24 cellular contexts compared by ENCODE assay signal in genomic region chr18:73121207-73121606, GRCh38.
"Had no signal": no experiment of that assay in that cellular context is flagged by ENCODE, and none has a peak within 500 bp of the region (broad histone marks: within the 10 kb centered on the region; RNA-seq: fewer than 3 reads in every experiment).

No MANE protein-coding gene starts in this region.

- FAIRE-seq: HepG2 had no signal

- ATAC-seq: HepG2, Panc1, PC-3, Right ventricle myocardium inferior had no signal

- DNase-seq: IMR-90; Karpas-422; KG1; MG63; NCI-H1092; NCI-H1105 treated with DMSO at 0.1 percent for 48 hours; NCI-H1417 treated with DMSO at 0.1 percent for 48 hours; NCI-H187; NCI-H2029; NCI-H2081 treated with DMSO at 0.1 percent for 48 hours; NCI-H2171; NCI-H226; NCI-H446; NCI-H510A; NCI-H524 treated with DMSO at 0.1 percent for 48 hours; NCI-H69; NCI-H774; NK-92 treated with Interleukin-12 subunit alpha and Interleukin-12 subunit beta, amount 100 ng/mL, for 24 hours; PC-3; SHP77 treated with DMSO at 0.1 percent for 48 hours; SJCRH30 had no signal

- H3K27ac ChIP-seq: SJCRH30 had no signal

- H3K4me1 ChIP-seq: SJCRH30 had no signal

- H3K9me3 ChIP-seq: MG63, SJCRH30 had no signal

- H3K36me3 ChIP-seq: MG63, SJCRH30 had no signal

- H3K4me3 ChIP-seq: MG63, SJCRH30 had no signal

- H3K27me3 ChIP-seq: MG63, SJCRH30 had no signal
